In the genomic region with DNA sequence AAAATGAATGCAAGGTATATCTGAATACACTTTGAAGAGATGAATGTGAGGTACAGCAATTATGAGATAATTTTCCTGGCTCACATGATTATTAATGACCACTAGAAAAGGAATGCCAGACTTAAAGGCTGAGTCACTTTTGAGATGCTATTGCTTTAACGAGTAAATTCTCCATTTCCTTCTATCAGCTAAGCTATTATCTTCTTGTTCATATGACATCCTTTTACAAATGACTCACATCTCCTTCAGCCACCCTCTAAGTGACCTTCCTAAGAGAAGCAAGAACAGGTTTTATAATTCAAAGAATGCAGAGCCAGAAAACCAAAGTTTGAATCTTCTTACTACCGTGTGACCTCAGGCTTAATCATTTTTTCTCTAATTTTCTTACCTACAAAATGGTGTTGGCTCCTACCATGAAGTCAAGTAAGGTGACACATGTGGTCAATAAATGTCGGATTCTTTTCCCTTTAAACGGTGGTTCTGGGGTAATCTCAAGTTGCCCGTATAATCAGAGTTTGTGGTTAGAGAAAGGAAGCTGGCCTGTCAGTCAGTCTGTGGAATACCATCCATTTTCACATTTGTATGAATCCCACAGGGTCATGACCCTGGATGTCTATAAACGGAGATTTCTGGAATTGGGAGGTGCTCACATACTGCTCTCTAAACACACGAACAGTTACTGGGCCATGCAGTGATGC, we compare ENCODE assay signal across 1 cellular context.
TF ChIP-seq lines count a peak whose summit lies in the region.

No MANE protein-coding gene starts in this region.

TF ChIP-seq in SK-N-SH, 30 proteins besides CTCF, POLR2A, EP300 and RAD21 (continued from another document):
- TF ChIP-seq, protein P1, sequence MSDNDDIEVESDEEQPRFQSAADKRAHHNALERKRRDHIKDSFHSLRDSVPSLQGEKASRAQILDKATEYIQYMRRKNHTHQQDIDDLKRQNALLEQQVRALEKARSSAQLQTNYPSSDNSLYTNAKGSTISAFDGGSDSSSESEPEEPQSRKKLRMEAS (IDR thresholded peaks at IDR 0.05; ENCODE audit: low read depth): peak; percentile 50; the same call in 1 of the 2 replicates
- TF ChIP-seq POLR2AphosphoS5 (IDR thresholded peaks at IDR 0.05; ENCODE audit: low read depth, low read length): peak; percentile 61; the same call in 1 of the 2 replicates
- TF ChIP-seq JUND (IDR thresholded peaks at IDR 0.05): peak; percentile 83
- TF ChIP-seq EZH2phosphoT487 (IDR thresholded peaks at IDR 0.05; ENCODE audit: borderline replicate concordance, low read depth): no peak
- peak; percentile 69 for TF ChIP-seq NFIC (IDR thresholded peaks at IDR 0.05; ENCODE audit: borderline replicate concordance)
- peak; percentile 59; the same call in 1 of the 2 replicates for TF ChIP-seq MEF2A (IDR thresholded peaks at IDR 0.05; ENCODE audit: borderline replicate concordance, low read depth)
- TF ChIP-seq USF2 (IDR thresholded peaks at IDR 0.05; ENCODE audit: borderline replicate concordance, low read depth, low read length): no peak
- TF ChIP-seq ZBTB33 (IDR thresholded peaks at IDR 0.05; ENCODE audit: borderline replicate concordance, low read depth): peak; percentile 75; the same call in 1 of the 2 replicates
- no peak for TF ChIP-seq CHD2 (IDR thresholded peaks at IDR 0.05; ENCODE audit: low read length, partially characterized antibody)
- peak; percentile 83 for TF ChIP-seq TCF12 (IDR thresholded peaks at IDR 0.05)
- no peak for TF ChIP-seq NRF1 (IDR thresholded peaks at IDR 0.05; ENCODE audit: low read depth, low read length)
- peak; percentile 65; the same call in 1 of the 2 replicates for TF ChIP-seq FOXM1 (IDR thresholded peaks at IDR 0.05; ENCODE audit: low read depth)
- peak; percentile 85; the same call in 1 of the 2 replicates for TF ChIP-seq TEAD4 (IDR thresholded peaks at IDR 0.05; ENCODE audit: borderline replicate concordance, insufficient read depth)
- no peak for TF ChIP-seq ELF1 (IDR thresholded peaks at IDR 0.05)
- TF ChIP-seq SMC3 (IDR thresholded peaks at IDR 0.05; ENCODE audit: low read depth, low read length): no peak
- TF ChIP-seq FOSL2 (IDR thresholded peaks at IDR 0.05; ENCODE audit: borderline replicate concordance, low read depth): peak; percentile 76
- TF ChIP-seq FOXJ3 (CRISPR knock-in tag; IDR thresholded peaks at IDR 0.05): no peak
- TF ChIP-seq MXI1 (IDR thresholded peaks at IDR 0.05; ENCODE audit: low read depth, low read length): no peak
- TF ChIP-seq IRF3 (IDR thresholded peaks at IDR 0.05; ENCODE audit: low read depth, low read length): no peak
- TF ChIP-seq YY1 (IDR thresholded peaks at IDR 0.05; ENCODE audit: low read depth): peak; percentile 52; the same call in 1 of the 2 replicates
- no peak for TF ChIP-seq TAF1 (IDR thresholded peaks at IDR 0.05; ENCODE audit: borderline replicate concordance, low read depth, low read length)
- no peak for TF ChIP-seq GATA2 (CRISPR knock-in tag; IDR thresholded peaks at IDR 0.05)
- TF ChIP-seq RCOR1 (IDR thresholded peaks at IDR 0.05; ENCODE audit: low read length): no peak
- TF ChIP-seq PBX3 (IDR thresholded peaks at IDR 0.05): peak; percentile 96
- TF ChIP-seq, protein P2, sequence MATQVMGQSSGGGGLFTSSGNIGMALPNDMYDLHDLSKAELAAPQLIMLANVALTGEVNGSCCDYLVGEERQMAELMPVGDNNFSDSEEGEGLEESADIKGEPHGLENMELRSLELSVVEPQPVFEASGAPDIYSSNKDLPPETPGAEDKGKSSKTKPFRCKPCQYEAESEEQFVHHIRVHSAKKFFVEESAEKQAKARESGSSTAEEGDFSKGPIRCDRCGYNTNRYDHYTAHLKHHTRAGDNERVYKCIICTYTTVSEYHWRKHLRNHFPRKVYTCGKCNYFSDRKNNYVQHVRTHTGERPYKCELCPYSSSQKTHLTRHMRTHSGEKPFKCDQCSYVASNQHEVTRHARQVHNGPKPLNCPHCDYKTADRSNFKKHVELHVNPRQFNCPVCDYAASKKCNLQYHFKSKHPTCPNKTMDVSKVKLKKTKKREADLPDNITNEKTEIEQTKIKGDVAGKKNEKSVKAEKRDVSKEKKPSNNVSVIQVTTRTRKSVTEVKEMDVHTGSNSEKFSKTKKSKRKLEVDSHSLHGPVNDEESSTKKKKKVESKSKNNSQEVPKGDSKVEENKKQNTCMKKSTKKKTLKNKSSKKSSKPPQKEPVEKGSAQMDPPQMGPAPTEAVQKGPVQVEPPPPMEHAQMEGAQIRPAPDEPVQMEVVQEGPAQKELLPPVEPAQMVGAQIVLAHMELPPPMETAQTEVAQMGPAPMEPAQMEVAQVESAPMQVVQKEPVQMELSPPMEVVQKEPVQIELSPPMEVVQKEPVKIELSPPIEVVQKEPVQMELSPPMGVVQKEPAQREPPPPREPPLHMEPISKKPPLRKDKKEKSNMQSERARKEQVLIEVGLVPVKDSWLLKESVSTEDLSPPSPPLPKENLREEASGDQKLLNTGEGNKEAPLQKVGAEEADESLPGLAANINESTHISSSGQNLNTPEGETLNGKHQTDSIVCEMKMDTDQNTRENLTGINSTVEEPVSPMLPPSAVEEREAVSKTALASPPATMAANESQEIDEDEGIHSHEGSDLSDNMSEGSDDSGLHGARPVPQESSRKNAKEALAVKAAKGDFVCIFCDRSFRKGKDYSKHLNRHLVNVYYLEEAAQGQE (IDR thresholded peaks at IDR 0.05; ENCODE audit: low read depth, low read length): 0 out of 2 replicates have a peak, but pooled peaks have one; percentile 68
- TF ChIP-seq SIN3A (IDR thresholded peaks at IDR 0.05; ENCODE audit: borderline replicate concordance, low read depth, low read length): peak; percentile 39; the same call in 1 of the 2 replicates
- peak; percentile 96 for TF ChIP-seq RXRA (IDR thresholded peaks at IDR 0.05; ENCODE audit: borderline replicate concordance, low read depth)
- TF ChIP-seq USF1 (IDR thresholded peaks at IDR 0.05; ENCODE audit: borderline replicate concordance, low read depth): 0 out of 2 replicates have a peak, but pooled peaks have one; percentile 23
